8 cellular contexts compared by ENCODE assay signal in genomic region chr11:61129608-61130523, GRCh38. TPM values are rescaled to one million over a fixed set of nuclear protein-coding genes. Genes with fewer than 3 reads are reported as not detected.
DNase-seq lines count a peak whose midpoint lies in the region; ATAC-seq, FAIRE-seq and TF ChIP-seq lines count a peak whose summit lies in the region.

No MANE protein-coding gene starts in this region.

- H3K4me1 ChIP-seq in Loucy (ENCODE audit: insufficient read depth, low read length, poor library complexity, severe bottlenecking) (peaks cover 7% of the 10 kb centered on the region), parathyroid adenoma (no peaks in the 10 kb centered on the region), upper lobe of left lung (peaks cover 5 to 11% (median 9%) of the 10 kb centered on the region in 4 donors)

- peak in 1 of 4 donors; percentile 21 for TF ChIP-seq POLR2A in upper lobe of left lung (IDR thresholded peaks at IDR 0.05)

- CTCF ChIA-PET in Calu3 (lab: Charles Lee), result interaction anchor here (1.2 to 1.6 kb wide), 2 partner anchors 18 to 160 kb away, joined by 3 to 6 read pairs; no protein-coding TSS in a partner anchor

- peaks cover 10% of the 10 kb centered on the region for H3K27me3 Mint-ChIP-seq in Calu3 (ENCODE audit: unreplicated experiment)
- H3K27me3 Mint-ChIP-seq in activated T-helper 1 cell treated with anti-CD3 and anti-CD28 coated beads, Interleukin-12 subunit alpha, Interleukin-12 subunit beta, Interleukin-2, Interleukin-4 antibody, amounts not matched to agents 30 ng/mL and 10 ng/mL and 1 ng/mL, durations not matched to agents 14 hours and 24 hours and 36 hours (ENCODE audit: insufficient read depth), result no peaks in the 10 kb centered on the region

- H4K20me1 ChIP-seq in Loucy (ENCODE audit: insufficient read depth, low read length, poor library complexity, severe bottlenecking), result no peaks in the 10 kb centered on the region

- H3K27ac ChIP-seq in parathyroid adenoma (no peak overlapping the region), upper lobe of left lung (peak overlapping the region in 3 of 4 donors; percentile 30 to 52 (median 35))

- H3K79me2 ChIP-seq in Loucy (ENCODE audit: insufficient read depth, low read length) (no peaks in the 10 kb centered on the region), parathyroid adenoma (no peaks in the 10 kb centered on the region)

- ATAC-seq in GM21737 (IDR thresholded peaks at IDR 0.05; ENCODE audit: unreplicated experiment) (peak; percentile 81), upper lobe of left lung (ENCODE audit: low FRiP score in 2 of 2) (peak; percentile 93)

- H3K36me3 ChIP-seq in Loucy (ENCODE audit: insufficient read depth, low read length) (peaks cover 4% of the 10 kb centered on the region; the same call in 1 of the 2 replicates), parathyroid adenoma (ENCODE audit: control insufficient read depth, insufficient read depth, low read length) (no peaks in the 10 kb centered on the region), upper lobe of left lung (peaks cover 0 to 54% (median 32%) of the 10 kb centered on the region in 4 donors)

- 28 to 37% methylated on average over 31 to 34 of the region's 35 CpGs for WGBS in upper lobe of left lung, 2 donors

- H3K4me3 ChIP-seq in Loucy (ENCODE audit: low read length, poor library complexity, severe bottlenecking) (no peak overlapping the region), parathyroid adenoma (ENCODE audit: low read depth, low read length) (no peak overlapping the region), upper lobe of left lung (peak overlapping the region in 3 of 4 donors; percentile 11 to 34 (median 26))

- no peaks in the 10 kb centered on the region for H3K9me3 Mint-ChIP-seq in Calu3 (ENCODE audit: low read depth, unreplicated experiment)
- no peaks in the 10 kb centered on the region for H3K9me3 Mint-ChIP-seq in activated T-helper 1 cell treated with anti-CD3 and anti-CD28 coated beads, Interleukin-12 subunit alpha, Interleukin-12 subunit beta, Interleukin-2, Interleukin-4 antibody, amounts not matched to agents 30 ng/mL and 10 ng/mL and 1 ng/mL, durations not matched to agents 14 hours and 24 hours and 36 hours

- H3K9ac ChIP-seq in Loucy (ENCODE audit: low read depth, low read length, poor library complexity, severe bottlenecking) (peak overlapping the region; percentile 45), parathyroid adenoma (no peak overlapping the region)

- TSS peak; percentile 73 for BruUV-seq in Calu3 (replicated peaks; lab: Mats Ljungman, UMichigan)

- H3K9me2 ChIP-seq in Loucy (replicated peaks; ENCODE audit: low read depth, low read length), result no peaks in the 10 kb centered on the region

- no peak for TF ChIP-seq EP300 in upper lobe of left lung (IDR thresholded peaks at IDR 0.05)

- DNase-seq in Calu3 (peak; percentile 95), frontal cortex (ENCODE audit: low spot score in 2 of 2) (peak; percentile 85 to 98), upper lobe of left lung (peak; percentile 90 to 93), NCI-H1417 (lab: John Stamatoyannopoulos, UW) (no peak)
- peak; percentile 82 for DNase-seq in activated T-helper 1 cell treated with anti-CD3 and anti-CD28 coated beads, Interleukin-12 subunit alpha, Interleukin-12 subunit beta, Interleukin-2, Interleukin-4 antibody, amounts not matched to agents 30 ng/mL and 10 ng/mL and 1 ng/mL, durations not matched to agents 14 hours and 24 hours and 36 hours (ENCODE audit: low spot score)

- no peaks in the 10 kb centered on the region for H3K27me3 ChIP-seq in Loucy (ENCODE audit: insufficient read depth, low read length, poor library complexity, severe bottlenecking)
- no peaks in the 10 kb centered on the region for H3K27me3 ChIP-seq in parathyroid adenoma (ENCODE audit: control insufficient read depth, insufficient read depth, low read length)
- no peaks in the 10 kb centered on the region for H3K27me3 ChIP-seq in upper lobe of left lung

- H3K9me3 ChIP-seq in Loucy (ENCODE audit: insufficient read depth, low read depth, low read length) (no peaks in the 10 kb centered on the region), parathyroid adenoma (ENCODE audit: control insufficient read depth, low read length) (no peaks in the 10 kb centered on the region), upper lobe of left lung (no peaks in the 10 kb centered on the region)

- H2AFZ ChIP-seq in Loucy (ENCODE audit: low read length) (peak overlapping the region; percentile 43), parathyroid adenoma (no peak overlapping the region)

- peaks cover 21% of the 10 kb centered on the region for H3K36me3 Mint-ChIP-seq in Calu3 (ENCODE audit: insufficient read depth, unreplicated experiment)
- H3K36me3 Mint-ChIP-seq in activated T-helper 1 cell treated with anti-CD3 and anti-CD28 coated beads, Interleukin-12 subunit alpha, Interleukin-12 subunit beta, Interleukin-2, Interleukin-4 antibody, amounts not matched to agents 30 ng/mL and 10 ng/mL and 1 ng/mL, durations not matched to agents 14 hours and 24 hours and 36 hours (ENCODE audit: low read depth), result peaks cover 27% of the 10 kb centered on the region

- H3K4me1 Mint-ChIP-seq in Calu3 (ENCODE audit: low read depth, unreplicated experiment), result peaks cover 9% of the 10 kb centered on the region
- H3K4me1 Mint-ChIP-seq in activated T-helper 1 cell treated with anti-CD3 and anti-CD28 coated beads, Interleukin-12 subunit alpha, Interleukin-12 subunit beta, Interleukin-2, Interleukin-4 antibody, amounts not matched to agents 30 ng/mL and 10 ng/mL and 1 ng/mL, durations not matched to agents 14 hours and 24 hours and 36 hours (ENCODE audit: low read depth), result peaks cover 16% of the 10 kb centered on the region

- FAIRE-seq in frontal cortex (lab: Jason Lieb, UNC), result no peak

- TF ChIP-seq CTCF in Calu3 (IDR thresholded peaks at IDR 0.05; ENCODE audit: unreplicated experiment), result peak; percentile 99
- peak; percentile 100 for TF ChIP-seq CTCF in Loucy (conservative IDR thresholded peaks at IDR 0.05; ENCODE audit: low read length)
- TF ChIP-seq CTCF in parathyroid adenoma (IDR thresholded peaks at IDR 0.05), result peak; percentile 95
- TF ChIP-seq CTCF in upper lobe of left lung (IDR thresholded peaks at IDR 0.05), result peak; percentile 99 to 100 (median 99)

- peak overlapping the region; percentile 29 for H3K27ac Mint-ChIP-seq in Calu3 (ENCODE audit: unreplicated experiment)
- H3K27ac Mint-ChIP-seq in activated T-helper 1 cell treated with anti-CD3 and anti-CD28 coated beads, Interleukin-12 subunit alpha, Interleukin-12 subunit beta, Interleukin-2, Interleukin-4 antibody, amounts not matched to agents 30 ng/mL and 10 ng/mL and 1 ng/mL, durations not matched to agents 14 hours and 24 hours and 36 hours, result peak overlapping the region; percentile 65

- no peaks in the 10 kb centered on the region for H3F3A ChIP-seq in Loucy (ENCODE audit: low read depth)

- H3K4me2 ChIP-seq in Loucy (ENCODE audit: low read depth, low read length, poor library complexity, severe bottlenecking) (peak overlapping the region; percentile 39), parathyroid adenoma (ENCODE audit: low read length) (no peak overlapping the region)

- peak overlapping the region; percentile 27 for H3K4me3 Mint-ChIP-seq in Calu3 (ENCODE audit: low read depth, unreplicated experiment)
- H3K4me3 Mint-ChIP-seq in activated T-helper 1 cell treated with anti-CD3 and anti-CD28 coated beads, Interleukin-12 subunit alpha, Interleukin-12 subunit beta, Interleukin-2, Interleukin-4 antibody, amounts not matched to agents 30 ng/mL and 10 ng/mL and 1 ng/mL, durations not matched to agents 14 hours and 24 hours and 36 hours, result peak overlapping the region; percentile 63

- intact Hi-C loops in Calu3 (cut with micrococcal nuclease; ENCODE audit: unreplicated experiment), result loop anchor here (1.0 to 5.0 kb wide), 4 partner anchors 43 to 213 kb away; partner anchors contain the start of gene CD6
- intact Hi-C loops in activated T-helper 1 cell treated with anti-CD3 and anti-CD28 coated beads, Interleukin-12 subunit alpha, Interleukin-12 subunit beta, Interleukin-2, Interleukin-4 antibody, amounts not matched to agents 30 ng/mL and 10 ng/mL and 1 ng/mL, durations not matched to agents 14 hours and 24 hours and 36 hours (cut with micrococcal nuclease), result loop anchor here (1.0 to 2.0 kb wide), 9 partner anchors 10 to 299 kb away; no protein-coding TSS in a partner anchor

RNA-seq across cellular contexts. Expression of gene CD5, which starts 27.6 kb away (rescaled TPM):
- total RNA-seq in Calu3 (2022) (not detected in 2 replicates), frontal cortex (not detected), upper lobe of left lung (1 to 10 TPM; 1.2 to 3.1 (median 2.1) TPM)
- 336 and 339 TPM in 2 replicates for total RNA-seq in activated T-helper 1 cell treated with anti-CD3 and anti-CD28 coated beads, Interleukin-12 subunit alpha, Interleukin-12 subunit beta, Interleukin-2, Interleukin-4 antibody, amounts not matched to agents 30 ng/mL and 10 ng/mL and 1 ng/mL, durations not matched to agents 14 hours and 24 hours and 36 hours

RNA-seq across cellular contexts. Expression of gene VPS37C, which starts 31.4 kb away (rescaled TPM):
- 22.7 TPM in 2 replicates for total RNA-seq in Calu3 (2022)
- total RNA-seq in activated T-helper 1 cell treated with anti-CD3 and anti-CD28 coated beads, Interleukin-12 subunit alpha, Interleukin-12 subunit beta, Interleukin-2, Interleukin-4 antibody, amounts not matched to agents 30 ng/mL and 10 ng/mL and 1 ng/mL, durations not matched to agents 14 hours and 24 hours and 36 hours, result 11.5 and 11.6 TPM in 2 replicates
- 4.5 TPM for total RNA-seq in frontal cortex
- total RNA-seq in upper lobe of left lung, result 10 to 100 TPM; 14.7 to 42.0 (median 24.3) TPM

Comparison
In these comparisons a context has a peak if more than half of its experiments do, and no peak if none do; other contexts are left out.
1. DNase-seq: peak in Calu3 (single experiment), activated T-helper 1 cell treated with anti-CD3 and anti-CD28 coated beads, Interleukin-12 subunit alpha, Interleukin-12 subunit beta, Interleukin-2, Interleukin-4 antibody, amounts not matched to agents 30 ng/mL and 10 ng/mL and 1 ng/mL, durations not matched to agents 14 hours and 24 hours and 36 hours (single experiment), frontal cortex (2 of 2) and upper lobe of left lung (2 of 2); none in NCI-H1417 (0 of 3).
2. H3K4me3 ChIP-seq: peak in upper lobe of left lung (3 of 4); none in Loucy (single experiment) and parathyroid adenoma (single experiment).
3. RNA of gene CD5, which starts 27.6 kb away (total RNA-seq): 336 to 339 TPM in activated T-helper 1 cell treated with anti-CD3 and anti-CD28 coated beads, Interleukin-12 subunit alpha, Interleukin-12 subunit beta, Interleukin-2, Interleukin-4 antibody, amounts not matched to agents 30 ng/mL and 10 ng/mL and 1 ng/mL, durations not matched to agents 14 hours and 24 hours and 36 hours; 1.2 to 3.1 TPM in upper lobe of left lung, not detected in Calu3 and not detected in frontal cortex (single experiment); every median in the first group is over 10 times any median in the second.
4. Peak in every context shown above with its lines, with median percentiles within 50 percentile points of each other: CTCF ChIP-seq.